22 cellular contexts compared by ENCODE assay signal in genomic region chr11:76772783-76773106, GRCh38. TPM values are rescaled to one million over a fixed set of nuclear protein-coding genes. Genes with fewer than 3 reads are reported as not detected.
DNase-seq lines count a peak whose midpoint lies in the region; ATAC-seq, FAIRE-seq and TF ChIP-seq lines count a peak whose summit lies in the region.
"Had no signal": no experiment of that assay in that cellular context is flagged by ENCODE, and none has a peak within 500 bp of the region (broad histone marks: within the 10 kb centered on the region; RNA-seq: fewer than 3 reads in every experiment).

No MANE protein-coding gene starts in this region.

- H3K27me3 ChIP-seq in right lobe of liver, result no peaks in the 10 kb centered on the region
- no peaks in the 10 kb centered on the region for H3K27me3 ChIP-seq in stomach
- H3K27me3 ChIP-seq: adrenal gland, cardiac muscle cell had no signal

- TF ChIP-seq EP300 in A549 (IDR thresholded peaks at IDR 0.05), result peak in 1 of 2 experiments; percentile 64; a peak in 1 of 5 replicates
- no peak for TF ChIP-seq EP300 in stomach (IDR thresholded peaks at IDR 0.05)

- H3K36me3 Mint-ChIP-seq in activated CD8-positive, alpha-beta memory T cell treated with anti-CD3 and anti-CD28 coated beads, Interleukin-2, amount 10 ng/mL, durations not matched to agents 7 days and 5 days, result peaks cover 12% of the 10 kb centered on the region

- DNase-seq in A549 (ENCODE audit: low read depth in 1 of 2, low spot score in 1 of 2) (no peak), right lobe of liver (peak in 1 of 3 donors; percentile 80), stomach (no peak), left lobe of liver (ENCODE audit: low spot score) (no peak)
- no peak for DNase-seq in activated CD8-positive, alpha-beta memory T cell treated with anti-CD3 and anti-CD28 coated beads, Interleukin-2, amount 10 ng/mL, durations not matched to agents 7 days and 5 days
- DNase-seq: activated CD4-positive, alpha-beta T cell treated with anti-CD3 and anti-CD28 coated beads for 36 hours; activated effector memory CD4-positive, alpha-beta T cell treated with Interleukin-2 at 50 U/mL for 16 hours; adrenal gland; CD8-positive, alpha-beta T cell; DMS79 treated with DMSO at 0.1 percent for 48 hours; midbrain; NCI-H1694 treated with DMSO at 0.1 percent for 48 hours; NCI-H345; stimulated activated CD4-positive, alpha-beta T cell treated with anti-CD3 and anti-CD28 coated beads, Interleukin-2, amount 100 ng/mL, for 48 hours had no signal

- no peak for TF ChIP-seq POLR2A in A549 (IDR thresholded peaks at IDR 0.05; ENCODE audit: low read length)
- TF ChIP-seq POLR2A in right lobe of liver (IDR thresholded peaks at IDR 0.05), result no peak
- no peak for TF ChIP-seq POLR2A in stomach (IDR thresholded peaks at IDR 0.05)

- H3K27ac Mint-ChIP-seq in activated CD8-positive, alpha-beta memory T cell treated with anti-CD3 and anti-CD28 coated beads, Interleukin-2, amount 10 ng/mL, durations not matched to agents 7 days and 5 days, result no peak overlapping the region
- H3K27ac Mint-ChIP-seq: activated CD4-positive, alpha-beta T cell treated with anti-CD3 and anti-CD28 coated beads for 36 hours; CD8-positive, alpha-beta T cell had no signal

- TF ChIP-seq CTCF in A549 (IDR thresholded peaks at IDR 0.05) (no peak), VCaP (conservative IDR thresholded peaks at IDR 0.05) (no peak), right lobe of liver (IDR thresholded peaks at IDR 0.05) (no peak), stomach (IDR thresholded peaks at IDR 0.05) (no peak)

- intact Hi-C loops in right lobe of liver (cut with DNase I) (no loop called here), stomach (cut with DNase I; ENCODE audit: low total_unique reads) (no loop called here)

- peaks cover 60% of the 10 kb centered on the region for H3K4me1 ChIP-seq in A549
- H3K4me1 ChIP-seq in right lobe of liver, result peaks cover 0 to 74% (median 33%) of the 10 kb centered on the region in 4 donors
- peaks cover 54 to 70% (median 67%) of the 10 kb centered on the region in 4 donors for H3K4me1 ChIP-seq in stomach

- peaks cover 21% of the 10 kb centered on the region for H3K27me3 Mint-ChIP-seq in activated CD8-positive, alpha-beta memory T cell treated with anti-CD3 and anti-CD28 coated beads, Interleukin-2, amount 10 ng/mL, durations not matched to agents 7 days and 5 days

- peak overlapping the region; percentile 95 for H3K4me2 ChIP-seq in A549

- H3K4me1 Mint-ChIP-seq in activated CD8-positive, alpha-beta memory T cell treated with anti-CD3 and anti-CD28 coated beads, Interleukin-2, amount 10 ng/mL, durations not matched to agents 7 days and 5 days, result peaks cover 45% of the 10 kb centered on the region

- H3K27ac ChIP-seq in A549 (peak overlapping the region; percentile 97 to 100), VCaP (peak overlapping the region; percentile 33), right lobe of liver (peak overlapping the region; percentile 29 to 100 (median 43)), stomach (peak overlapping the region; percentile 9 to 89 (median 81))
- H3K27ac ChIP-seq: cardiac muscle cell, HL-60 had no signal

- H3K4me3 Mint-ChIP-seq in activated CD8-positive, alpha-beta memory T cell treated with anti-CD3 and anti-CD28 coated beads, Interleukin-2, amount 10 ng/mL, durations not matched to agents 7 days and 5 days, result no peak overlapping the region
- H3K4me3 Mint-ChIP-seq: activated CD4-positive, alpha-beta T cell treated with anti-CD3 and anti-CD28 coated beads for 36 hours; CD8-positive, alpha-beta T cell had no signal

- H3K36me3 ChIP-seq in right lobe of liver (no peaks in the 10 kb centered on the region), stomach (no peaks in the 10 kb centered on the region)
- H3K36me3 ChIP-seq: adrenal gland, cardiac muscle cell had no signal

- H3K4me3 ChIP-seq in A549, result no peak overlapping the region
- H3K4me3 ChIP-seq in right lobe of liver, result no peak overlapping the region
- H3K4me3 ChIP-seq in stomach, result no peak overlapping the region
- H3K4me3 ChIP-seq: adrenal gland, cardiac muscle cell had no signal

- peaks cover 10% of the 10 kb centered on the region for H3K9me3 Mint-ChIP-seq in activated CD8-positive, alpha-beta memory T cell treated with anti-CD3 and anti-CD28 coated beads, Interleukin-2, amount 10 ng/mL, durations not matched to agents 7 days and 5 days (ENCODE audit: low read depth)

- CTCF ChIA-PET in A549 (lab: Yijun Ruan, JAX), result interaction anchor here (0.7 to 4.4 kb wide), 3 partner anchors 26 to 40 kb away, joined by 3 to 30 read pairs (median 27); no protein-coding TSS in a partner anchor
- CTCF ChIA-PET in activated CD8-positive, alpha-beta memory T cell treated with anti-CD3 and anti-CD28 coated beads, Interleukin-2, amount 10 ng/mL, durations not matched to agents 7 days and 5 days (lab: Charles Lee), result interaction anchor here (1.7 kb wide), 1 partner anchor 26 kb away, joined by 4 read pairs; no protein-coding TSS in a partner anchor

- FAIRE-seq in A549 (lab: Jason Lieb, UNC), result no peak
- FAIRE-seq: H54, islet of Langerhans had no signal

- TF ChIP-seq RAD21 in A549 (conservative IDR thresholded peaks at IDR 0.05 in 1 of 2, IDR thresholded peaks at IDR 0.05 in 1 of 2), result no peak

- H3K9me3 ChIP-seq in A549 (peaks cover 32% of the 10 kb centered on the region), right lobe of liver (peaks cover 0 to 3% (median 0%) of the 10 kb centered on the region in 4 donors), stomach (peaks cover 0 to 24% (median 18%) of the 10 kb centered on the region in 4 donors)

- ATAC-seq in A549, result no peak; a peak in 1 of 6 replicates
- no peak for ATAC-seq in right lobe of liver
- ATAC-seq in activated CD8-positive, alpha-beta memory T cell treated with anti-CD3 and anti-CD28 coated beads, Interleukin-2, amount 10 ng/mL, durations not matched to agents 7 days and 5 days, result no peak
- no peak for ATAC-seq in HG03095 (IDR thresholded peaks at IDR 0.05; ENCODE audit: unreplicated experiment)
- no peak for ATAC-seq in HG02870 (IDR thresholded peaks at IDR 0.05; ENCODE audit: unreplicated experiment)
- no peak for ATAC-seq in left lobe of liver
- ATAC-seq: activated CD4-positive, alpha-beta T cell treated with anti-CD3 and anti-CD28 coated beads for 36 hours; CD8-positive, alpha-beta T cell; SK-N-SH treated with all-trans-retinoic acid at 6 μM for 48 hours had no signal

- POLR2A ChIA-PET in A549 (lab: Yijun Ruan, JAX), result interaction anchor here (3.6 kb wide), 1 partner anchor 9 kb away, joined by 134 read pairs; the partner anchor contains the start of gene TSKU

- 10% methylated on average over 5 of the region's 5 CpGs for WGBS in A549 (ENCODE audit: missing lambda C conversion rate)
- WGBS in right lobe of liver (ENCODE audit: insufficient coverage, low coverage, low lambda C conversion rate, missing lambda C conversion rate), result 28% methylated on average over 5 of the region's 5 CpGs
- WGBS in stomach, 5 donors, result 73 to 78% (median 74%) methylated on average over 5 of the region's 5 CpGs

TF ChIP-seq in A549, 52 proteins besides CTCF, POLR2A, EP300 and RAD21:
- peak; percentile 20 for TF ChIP-seq MAFK (IDR thresholded peaks at IDR 0.05; ENCODE audit: partially characterized antibody)
- peak; percentile 9 for TF ChIP-seq MAX (IDR thresholded peaks at IDR 0.05)
- TF ChIP-seq FOSL2 (IDR thresholded peaks at IDR 0.05), result no peak
- TF ChIP-seq FOSL2 (CRISPR knock-in tag; IDR thresholded peaks at IDR 0.05), result no peak; the same call in 1 of the 2 replicates
- peak in 1 of 2 experiments; percentile 19; a peak in 3 of 5 replicates for TF ChIP-seq JUN (IDR thresholded peaks at IDR 0.05)
- no peak for TF ChIP-seq NFE2L2 (conservative IDR thresholded peaks at IDR 0.05; ENCODE audit: low read length)
- 0 out of 2 replicates have a peak, but pooled peaks have one; percentile 34 for TF ChIP-seq HOXB5 (CRISPR knock-in tag; IDR thresholded peaks at IDR 0.05)
- TF ChIP-seq HOXB13 (CRISPR knock-in tag; IDR thresholded peaks at IDR 0.05; ENCODE audit: low read depth), result peak; percentile 68; the same call in 1 of the 2 replicates
- 0 out of 3 replicates have a peak, but pooled peaks have one; percentile 8 for TF ChIP-seq BCL3 (IDR thresholded peaks at IDR 0.05)
- 0 out of 2 replicates have a peak, but pooled peaks have one; percentile 56 for TF ChIP-seq ESRRA (IDR thresholded peaks at IDR 0.05; ENCODE audit: borderline replicate concordance, low read length)

RNA-seq across cellular contexts. Expression of gene TSKU, which starts 10.4 kb away (rescaled TPM):
- polyA plus RNA-seq in A549 (2011; rRNA removed) (164 and 188 TPM in 2 replicates), A549 (2017; fragmentation: RNase III; extraction: RNeasy Plus Mini Kit Qiagen cat#74134 plus additional on column Dnase treatment) (145 to 171 TPM (median 164 TPM) in 3 replicates), stomach (10 to 100 TPM; 18.6 to 20.9 (median 18.9) TPM)
- 177 and 263 TPM in 2 replicates for polyA plus RNA-seq in A549 (2012; cell fraction: cytosol; rRNA removed)
- polyA plus RNA-seq in A549 (2012; cell fraction: nucleus; rRNA removed), result 271 and 323 TPM in 2 replicates
- 186 and 192 TPM in 2 replicates for polyA minus RNA-seq in A549 (2011; rRNA and poly(A)+ RNA removed)
- total RNA-seq in right lobe of liver (1,000 to 10,000 TPM in 1 of 6 experiments, 100 to 1,000 TPM in 4, 10 to 100 TPM in 1; 66.1 to 1,026 (median 278) TPM), stomach (100 to 1,000 TPM in 1 of 5 donors, 10 to 100 TPM in 4; 11.1 to 114 (median 20.4) TPM), left lobe of liver (547 TPM)
- total RNA-seq in activated CD8-positive, alpha-beta memory T cell treated with anti-CD3 and anti-CD28 coated beads, Interleukin-2, amount 10 ng/mL, durations not matched to agents 7 days and 5 days, result 1 to 10 TPM in 1 of 2 experiments, under 1 TPM in 1; 0.35 to 1.5 TPM
- total RNA-seq: CD8-positive, alpha-beta T cell had no signal

Comparison
In these comparisons a context has a peak if more than half of its experiments do, and no peak if none do; other contexts are left out.
1. H3K27ac ChIP-seq: peak in every context shown above with its lines; median percentile 98 in A549; 81 in stomach; 43 in right lobe of liver; 33 in VCaP.
2. RNA of gene TSKU, which starts 10.4 kb away (total RNA-seq): 547 TPM in left lobe of liver (single experiment), 66.1 to 1,026 TPM in right lobe of liver and 11.1 to 114 TPM in stomach; 0.35 to 1.5 TPM in activated CD8-positive, alpha-beta memory T cell treated with anti-CD3 and anti-CD28 coated beads, Interleukin-2, amount 10 ng/mL, durations not matched to agents 7 days and 5 days; every median in the first group is over 4 times any median in the second.